ENCODE assay signal across 8 cellular contexts in the genomic region with DNA sequence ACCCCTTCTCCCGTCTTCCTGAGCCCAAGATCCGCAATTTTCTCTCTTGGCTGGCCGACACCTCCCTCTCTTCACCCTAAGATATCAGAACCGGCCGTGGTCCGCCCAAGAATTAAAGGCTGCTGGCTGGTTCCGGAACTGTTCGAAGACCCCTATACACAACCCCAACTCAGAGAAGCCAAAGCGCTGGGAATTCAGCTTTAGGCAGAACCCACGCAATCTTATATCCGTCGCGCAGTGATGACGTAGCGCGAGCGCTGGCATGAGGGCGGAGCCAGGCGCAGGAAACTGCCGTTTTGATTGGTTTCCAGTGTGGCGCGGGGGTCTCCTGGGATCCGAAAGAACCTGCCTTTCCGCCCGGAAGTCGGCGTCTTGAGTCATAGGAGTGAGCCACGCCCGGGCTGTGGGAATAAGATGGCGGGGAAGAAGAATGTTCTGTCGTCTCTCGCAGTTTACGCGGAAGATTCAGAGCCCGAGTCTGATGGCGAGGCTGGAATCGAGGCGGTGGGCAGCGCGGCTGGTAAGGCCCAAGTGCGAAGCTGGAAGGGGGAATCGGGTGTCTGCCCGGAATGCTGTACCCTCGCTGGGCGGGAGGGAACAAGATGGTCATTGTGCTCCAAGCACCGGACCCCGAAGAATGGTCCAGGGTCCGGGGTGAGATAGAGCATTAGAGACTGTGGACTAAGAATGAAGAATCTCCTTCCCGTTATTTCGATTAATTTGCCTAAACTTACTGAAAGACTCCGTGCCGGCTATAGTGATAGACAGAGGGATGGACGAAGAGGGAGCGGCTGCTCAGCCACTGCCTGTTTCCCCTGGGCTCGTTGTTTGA. TPM values are rescaled to one million over a fixed set of nuclear protein-coding genes. Genes with fewer than 3 reads are reported as not detected.
A peak's percentile ranks its signal among the peaks of the same experiment; 100 is the strongest.
DNase-seq lines count a peak whose midpoint lies in the region; ATAC-seq, FAIRE-seq and TF ChIP-seq lines count a peak whose summit lies in the region.

TSS of gene RECQL5 (minus strand) at position 196 of the 832 bp plus-strand sequence. CDS start 597 bp downstream, outside the sequence.
TSS of gene SAP30BP (plus strand) at position 380 of the 832 bp plus-strand sequence. CDS start at position 415, 35 bp downstream.

- H3K36me3 ChIP-seq in adrenal gland (replicated peaks in 1 of 2) (peaks cover 0 to 39% of the 10 kb centered on the region in 2 donors), heart left ventricle (peaks cover 1 to 65% (median 54%) of the 10 kb centered on the region in 9 donors)

- H3K4me3 ChIP-seq in adrenal gland, result peak within 1 kb of the TSS; percentile 5 to 96 (median 69)
- peak within 1 kb of the TSS; percentile 70 to 100 (median 88) for H3K4me3 ChIP-seq in heart left ventricle

- H3K27me3 Mint-ChIP-seq in type B pancreatic cell, result no peaks in the 10 kb centered on the region

- no peak within 1 kb of the TSS for H3K4me3 Mint-ChIP-seq in type B pancreatic cell

- H3K27ac ChIP-seq in adrenal gland (peak within 1 kb of the TSS in 4 of 5 donors; percentile 37 to 97 (median 67)), heart left ventricle (peak within 1 kb of the TSS; percentile 63 to 90 (median 86))

- ATAC-seq in HG02870 (IDR thresholded peaks at IDR 0.05; ENCODE audit: unreplicated experiment) (peak; percentile 62), heart left ventricle (peak; percentile 100)

- peak; percentile 76 for TF ChIP-seq POLR2A in GM12892 (IDR thresholded peaks at IDR 0.05; ENCODE audit: low read depth, low read length)
- TF ChIP-seq POLR2A in adrenal gland (IDR thresholded peaks at IDR 0.05), result peak; percentile 39 to 64
- peak in 1 of 2 donors; percentile 82 for TF ChIP-seq POLR2A in heart left ventricle (IDR thresholded peaks at IDR 0.05)

- H3K9me3 ChIP-seq in adrenal gland (replicated peaks in 1 of 3) (no peaks in the 10 kb centered on the region), heart left ventricle (no peaks in the 10 kb centered on the region)

- peaks cover 11% of the 10 kb centered on the region for H3K36me3 Mint-ChIP-seq in type B pancreatic cell

- no peaks in the 10 kb centered on the region for H3K9me3 Mint-ChIP-seq in type B pancreatic cell

- peak; percentile 95 for FAIRE-seq in GM12892 (lab: Jason Lieb, UNC)

- H3K27me3 ChIP-seq in adrenal gland (no peaks in the 10 kb centered on the region), heart left ventricle (no peaks in the 10 kb centered on the region)

- peaks cover 12% of the 10 kb centered on the region for H3K4me1 Mint-ChIP-seq in type B pancreatic cell (ENCODE audit: unreplicated experiment)

- 0% methylated on average over 46 to 55 of the region's 55 CpGs for WGBS in adrenal gland, 4 donors
- WGBS in heart left ventricle, 4 donors, result 0 to 1% (median 1%) methylated on average over 55 of the region's 55 CpGs

- TF ChIP-seq CTCF in adrenal gland (IDR thresholded peaks at IDR 0.05) (no peak), heart left ventricle (IDR thresholded peaks at IDR 0.05) (no peak), type B pancreatic cell (conservative IDR thresholded peaks at IDR 0.05) (no peak)

- H3K27ac Mint-ChIP-seq in type B pancreatic cell, result peak within 1 kb of the TSS; percentile 53

- peaks cover 18 to 22% of the 10 kb centered on the region in 2 donors for H3K4me1 ChIP-seq in adrenal gland (replicated peaks in 1 of 2)
- peaks cover 0 to 33% (median 21%) of the 10 kb centered on the region in 12 donors for H3K4me1 ChIP-seq in heart left ventricle

- intact Hi-C loops in T-helper 1 cell treated with Interleukin-12 subunit alpha and Interleukin-12 subunit beta and Interleukin-4 antibody, amounts not matched to agents 30 ng/mL and 1 ng/mL, for 36 hours (cut with micrococcal nuclease), result loop anchor here (1.0 to 2.0 kb wide), 11 partner anchors 8 to 794 kb away; partner anchors contain the start of genes MRPL38, SMIM5, TMEM94 and TRIM65
- intact Hi-C loops in adrenal gland (cut with DNase I) (no loop called here), heart left ventricle (cut with DNase I) (no loop called here)

- DNase-seq in GM12892 (ENCODE audit: insufficient read length), result peak; percentile 73
- DNase-seq in NCI-H1694 (lab: John Stamatoyannopoulos, UW), result peak; percentile 98
- DNase-seq in adrenal gland, result peak; percentile 98 to 99 (median 99)
- peak; percentile 98 to 99 (median 99) for DNase-seq in heart left ventricle
- peak; percentile 98 for DNase-seq in pons (ENCODE audit: low spot score)
- DNase-seq in type B pancreatic cell (ENCODE audit: extremely low spot score, unreplicated experiment), result peak; percentile 96

RNA-seq across cellular contexts. Expression of gene RECQL5, which starts in this region (rescaled TPM):
- 22.7 TPM for polyA plus RNA-seq in GM12892 (2012; ENCODE audit: missing spikeins)
- total RNA-seq in T-helper 1 cell treated with Interleukin-12 subunit alpha and Interleukin-12 subunit beta and Interleukin-4 antibody, amounts not matched to agents 30 ng/mL and 1 ng/mL, for 36 hours, result 41.6 and 43.4 TPM in 2 replicates
- total RNA-seq in adrenal gland (10 to 100 TPM; 13.9 to 49.6 (median 32.9) TPM), heart left ventricle (10 to 100 TPM in 5 of 9 donors, 1 to 10 TPM in 4; 6.0 to 15.9 (median 10.2) TPM), type B pancreatic cell (ENCODE audit: low replicate concordance) (64.7 and 90.4 TPM in 2 replicates)
- polyA plus RNA-seq in adrenal gland (100 to 1,000 TPM in 1 of 3 donors, 10 to 100 TPM in 2; 11.2 to 188 (median 64.9) TPM), heart left ventricle (10 to 100 TPM in 1 of 2 donors, 1 to 10 TPM in 1; 7.8 to 13.3 TPM)

RNA-seq across cellular contexts. Expression of gene SAP30BP, which starts in this region (rescaled TPM):
- 65.3 TPM for polyA plus RNA-seq in GM12892 (2012; ENCODE audit: missing spikeins)
- total RNA-seq in T-helper 1 cell treated with Interleukin-12 subunit alpha and Interleukin-12 subunit beta and Interleukin-4 antibody, amounts not matched to agents 30 ng/mL and 1 ng/mL, for 36 hours, result 93.2 and 108 TPM in 2 replicates
- total RNA-seq in adrenal gland, result 100 to 1,000 TPM in 1 of 8 donors, 10 to 100 TPM in 7; 45.3 to 100 (median 61.5) TPM
- polyA plus RNA-seq in adrenal gland, result 100 to 1,000 TPM in 2 of 3 donors, 10 to 100 TPM in 1; 73.4 to 130 (median 121) TPM
- 10 to 100 TPM; 40.9 to 67.8 (median 54.4) TPM for total RNA-seq in heart left ventricle
- polyA plus RNA-seq in heart left ventricle, result 100 to 1,000 TPM in 1 of 2 donors, 10 to 100 TPM in 1; 59.9 to 121 TPM
- 88.1 and 89.3 TPM in 2 replicates for total RNA-seq in type B pancreatic cell (ENCODE audit: low replicate concordance)

Comparison
In these comparisons a context has a peak if more than half of its experiments do, and no peak if none do; other contexts are left out.
1. Peak in every context shown above with its lines: DNase-seq, ATAC-seq, H3K4me3 ChIP-seq and H3K27ac ChIP-seq.